ENCODE assay signal across 1 cellular context in genomic region chr20:21303061-21303871, GRCh38.
TF ChIP-seq lines count a peak whose summit lies in the region.

XRN2 (plus strand) TSS chr20:21303331; CDS start chr20:21303399, 68 bp downstream.

TF ChIP-seq in HepG2, 621 proteins besides CTCF, POLR2A, EP300 and RAD21 (continued from another document and continues in another):
- TF ChIP-seq ZBTB40 (IDR thresholded peaks at IDR 0.05) (peak; percentile 83), ZBTB40 (CRISPR knock-in tag; IDR thresholded peaks at IDR 0.05) (peak; percentile 93), PBX3 (CRISPR knock-in tag; IDR thresholded peaks at IDR 0.05; ENCODE audit: borderline replicate concordance) (no peak; the same call in 1 of the 2 replicates), ZBTB10 (CRISPR knock-in tag; IDR thresholded peaks at IDR 0.05; ENCODE audit: borderline replicate concordance) (no peak; the same call in 1 of the 2 replicates), FOXJ3 (CRISPR knock-in tag; IDR thresholded peaks at IDR 0.05; ENCODE audit: borderline replicate concordance) (peak; percentile 65; the same call in 1 of the 2 replicates), HHEX (CRISPR knock-in tag; IDR thresholded peaks at IDR 0.05) (0 out of 2 replicates have a peak, but pooled peaks have one; percentile 33), ZNF136 (CRISPR knock-in tag; IDR thresholded peaks at IDR 0.05; ENCODE audit: low read depth) (peak; percentile 51; the same call in 1 of the 2 replicates), ZNF33A (CRISPR knock-in tag; IDR thresholded peaks at IDR 0.05; ENCODE audit: borderline replicate concordance) (no peak), ZNF512B (CRISPR knock-in tag; IDR thresholded peaks at IDR 0.05; ENCODE audit: borderline replicate concordance) (no peak; the same call in 1 of the 2 replicates), PATZ1 (CRISPR knock-in tag; IDR thresholded peaks at IDR 0.05) (peak; percentile 57), ZNF790 (CRISPR knock-in tag; IDR thresholded peaks at IDR 0.05; ENCODE audit: borderline replicate concordance) (peak; percentile 98), FOXA1 (IDR thresholded peaks at IDR 0.05) (no peak), FOXA1 (CRISPR knock-in tag; IDR thresholded peaks at IDR 0.05) (peak; percentile 58), MTF2 (CRISPR knock-in tag; IDR thresholded peaks at IDR 0.05; ENCODE audit: borderline replicate concordance) (no peak), MLXIP (CRISPR knock-in tag; IDR thresholded peaks at IDR 0.05; ENCODE audit: borderline replicate concordance) (peak; percentile 26; the same call in 1 of the 2 replicates), RORA (CRISPR knock-in tag; IDR thresholded peaks at IDR 0.05) (no peak), KLF9 (CRISPR knock-in tag; IDR thresholded peaks at IDR 0.05; ENCODE audit: low read depth) (peak; percentile 71; the same call in 1 of the 2 replicates), FOXA3 (CRISPR knock-in tag; IDR thresholded peaks at IDR 0.05) (peak; percentile 76), SMYD3 (CRISPR knock-in tag; IDR thresholded peaks at IDR 0.05) (no peak; the same call in 1 of the 2 replicates), TBL1XR1 (IDR thresholded peaks at IDR 0.05; ENCODE audit: borderline replicate concordance, low read length, partially characterized antibody) (peak; percentile 51), TCF7 (IDR thresholded peaks at IDR 0.05; ENCODE audit: low read depth) (0 out of 2 replicates have a peak, but pooled peaks have one; percentile 30), ZNF18 (CRISPR knock-in tag; IDR thresholded peaks at IDR 0.05; ENCODE audit: insufficient replicate concordance) (peak; percentile 66), ZNF333 (CRISPR knock-in tag; IDR thresholded peaks at IDR 0.05; ENCODE audit: borderline replicate concordance) (peak; percentile 75), TSC22D2 (CRISPR knock-in tag; IDR thresholded peaks at IDR 0.05; ENCODE audit: borderline replicate concordance) (peak; percentile 93; the same call in 1 of the 2 replicates), ZNF570 (CRISPR knock-in tag; IDR thresholded peaks at IDR 0.05; ENCODE audit: borderline replicate concordance) (0 out of 2 replicates have a peak, but pooled peaks have one; percentile 65), ZNF746 (CRISPR knock-in tag; IDR thresholded peaks at IDR 0.05) (peak; percentile 52; the same call in 1 of the 2 replicates), MED8 (CRISPR knock-in tag; IDR thresholded peaks at IDR 0.05; ENCODE audit: insufficient replicate concordance) (peak; percentile 95), ZNF83 (CRISPR knock-in tag; IDR thresholded peaks at IDR 0.05; ENCODE audit: borderline replicate concordance) (peak; percentile 78), RAD51 (IDR thresholded peaks at IDR 0.05; ENCODE audit: borderline replicate concordance) (no peak; the same call in 1 of the 2 replicates), ASH2L (IDR thresholded peaks at IDR 0.05; ENCODE audit: insufficient read length, low read depth, low read length) (peak; percentile 99), IKZF1 (IDR thresholded peaks at IDR 0.05) (no peak), IRF2 (CRISPR knock-in tag; IDR thresholded peaks at IDR 0.05) (peak; percentile 85), ZNF552 (CRISPR knock-in tag; IDR thresholded peaks at IDR 0.05; ENCODE audit: borderline replicate concordance) (peak; percentile 47)
